ENCODE assay signal across 1 cellular context in the genomic region with DNA sequence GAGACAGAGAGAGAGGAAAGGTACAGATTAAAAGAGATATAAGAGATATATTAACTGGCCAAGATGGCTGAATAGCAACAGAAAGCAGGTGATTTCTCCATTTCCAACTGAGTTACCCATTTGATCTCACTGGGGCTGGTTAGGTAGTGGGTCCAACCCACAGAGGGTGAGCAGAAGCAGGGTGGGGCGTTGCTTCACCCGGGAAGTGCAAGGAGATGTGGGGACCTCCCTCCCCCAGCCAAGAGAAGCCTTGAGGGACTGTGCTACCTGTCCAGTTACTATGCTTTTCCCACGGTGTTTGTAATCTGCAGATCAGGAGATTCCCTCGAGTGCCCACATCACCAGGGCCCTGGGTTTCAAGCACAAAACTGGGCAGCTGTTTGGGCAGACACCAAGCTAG.
TF ChIP-seq lines count a peak whose summit lies in the region.

No MANE protein-coding gene starts in this region.

TF ChIP-seq in IMR-90, 13 proteins besides CTCF, POLR2A, EP300 and RAD21:
- TF ChIP-seq FOS (IDR thresholded peaks at IDR 0.05; ENCODE audit: low read depth, low read length), result no peak
- TF ChIP-seq, protein P1, sequence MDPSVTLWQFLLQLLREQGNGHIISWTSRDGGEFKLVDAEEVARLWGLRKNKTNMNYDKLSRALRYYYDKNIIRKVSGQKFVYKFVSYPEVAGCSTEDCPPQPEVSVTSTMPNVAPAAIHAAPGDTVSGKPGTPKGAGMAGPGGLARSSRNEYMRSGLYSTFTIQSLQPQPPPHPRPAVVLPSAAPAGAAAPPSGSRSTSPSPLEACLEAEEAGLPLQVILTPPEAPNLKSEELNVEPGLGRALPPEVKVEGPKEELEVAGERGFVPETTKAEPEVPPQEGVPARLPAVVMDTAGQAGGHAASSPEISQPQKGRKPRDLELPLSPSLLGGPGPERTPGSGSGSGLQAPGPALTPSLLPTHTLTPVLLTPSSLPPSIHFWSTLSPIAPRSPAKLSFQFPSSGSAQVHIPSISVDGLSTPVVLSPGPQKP (IDR thresholded peaks at IDR 0.05; ENCODE audit: borderline replicate concordance, low read depth, low read length), result no peak
- TF ChIP-seq MAZ (IDR thresholded peaks at IDR 0.05; ENCODE audit: borderline replicate concordance, low read depth, low read length), result no peak
- TF ChIP-seq NFE2L2 (IDR thresholded peaks at IDR 0.05; ENCODE audit: low read depth, low read length), result no peak
- TF ChIP-seq BHLHE40 (IDR thresholded peaks at IDR 0.05; ENCODE audit: low read depth, low read length), result no peak
- no peak for TF ChIP-seq MXI1 (IDR thresholded peaks at IDR 0.05; ENCODE audit: borderline replicate concordance, low read depth, low read length)
- no peak for TF ChIP-seq SMC3 (IDR thresholded peaks at IDR 0.05; ENCODE audit: low read depth, low read length)
- no peak for TF ChIP-seq USF2 (IDR thresholded peaks at IDR 0.05; ENCODE audit: low read depth, low read length)
- TF ChIP-seq MAFK (IDR thresholded peaks at IDR 0.05; ENCODE audit: low read depth, low read length), result no peak
- TF ChIP-seq CHD1 (IDR thresholded peaks at IDR 0.05; ENCODE audit: low read depth, low read length), result no peak
- no peak for TF ChIP-seq RCOR1 (IDR thresholded peaks at IDR 0.05; ENCODE audit: insufficient replicate concordance, low read length)
- TF ChIP-seq RFX5 (IDR thresholded peaks at IDR 0.05; ENCODE audit: low read depth, low read length), result no peak
- no peak for TF ChIP-seq CEBPB (IDR thresholded peaks at IDR 0.05; ENCODE audit: low read depth, low read length)
TF ChIP-seq in IMR-90: peak in this region for 0.
